Comparison of ENCODE assay signal across 19 cellular contexts in the genomic region with DNA sequence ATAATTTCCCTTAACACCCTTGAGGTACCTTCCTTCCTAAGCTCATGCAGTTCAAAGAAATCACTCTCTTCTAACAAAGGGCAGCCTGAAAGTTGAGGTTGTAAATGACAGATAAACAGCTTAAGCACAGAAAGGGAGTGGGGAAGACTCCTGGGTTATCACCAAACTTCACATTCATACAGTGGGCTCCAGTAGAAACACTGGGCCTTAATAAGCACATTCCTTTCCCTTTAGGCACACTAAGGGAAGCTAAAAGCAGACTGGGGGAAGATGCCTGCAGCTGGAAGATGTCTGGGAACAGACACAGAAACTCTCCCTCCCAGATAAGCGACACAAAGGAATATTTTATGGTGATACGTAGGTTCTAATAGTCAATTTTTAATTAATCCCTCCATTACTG.
"Had no signal": no experiment of that assay in that cellular context is flagged by ENCODE, and none has a peak within 500 bp of the region (broad histone marks: within the 10 kb centered on the region; RNA-seq: fewer than 3 reads in every experiment).

No MANE protein-coding gene starts in this region.

- H3K4me1 Mint-ChIP-seq: activated CD4-positive, alpha-beta T cell treated with anti-CD3 and anti-CD28 coated beads for 36 hours; activated naive CD4-positive, alpha-beta T cell treated with anti-CD3 and anti-CD28 coated beads, Interleukin-2, amount 50 U/mL, for 24 hours; nephron progenitor cell had no signal

- H3K27me3 Mint-ChIP-seq: activated CD4-positive, alpha-beta T cell treated with anti-CD3 and anti-CD28 coated beads for 36 hours; activated naive CD4-positive, alpha-beta T cell treated with anti-CD3 and anti-CD28 coated beads, Interleukin-2, amount 50 U/mL, for 24 hours; effector memory CD8-positive, alpha-beta T cell; progenitor cell of endocrine pancreas had no signal

- H3K4me3 Mint-ChIP-seq: activated CD4-positive, alpha-beta T cell treated with anti-CD3 and anti-CD28 coated beads for 36 hours; activated naive CD4-positive, alpha-beta T cell treated with anti-CD3 and anti-CD28 coated beads, Interleukin-2, amount 50 U/mL, for 24 hours; dendritic cell treated with granulocyte-macrophage colony-stimulating factor and Interleukin-4, amounts not matched to agents 40 ng/mL and 50 ng/mL, for 4 days; effector memory CD8-positive, alpha-beta T cell; nephron progenitor cell had no signal

- H3K4me3 ChIP-seq: ascending aorta, tibial artery had no signal

- DNase-seq: activated CD4-positive, alpha-beta T cell treated with anti-CD3 and anti-CD28 coated beads for 36 hours; activated CD4-positive, alpha-beta T cell treated with anti-CD3 and anti-CD28 coated beads, Interleukin-2, amount 50 U/mL, for 48 hours; activated gamma-delta T cell; effector memory CD8-positive, alpha-beta T cell; hypothalamus; mesenchymal stem cell; nephron progenitor cell; occipital lobe; stimulated activated CD4-positive, alpha-beta T cell treated with anti-CD3 and anti-CD28 coated beads, Interleukin-2, amount 100 ng/mL, for 24 hours; stimulated activated naive CD8-positive, alpha-beta T cell treated with anti-CD3 and anti-CD28 coated beads, Interleukin-15, Interleukin-2, amounts not matched to agents 100 U/mL and 50 U/mL, for 24 hours; substantia nigra; SW 1271; tibial artery had no signal

- H3K36me3 ChIP-seq: ascending aorta, tibial artery had no signal

- H3K27ac Mint-ChIP-seq: activated CD4-positive, alpha-beta T cell treated with anti-CD3 and anti-CD28 coated beads for 36 hours; activated naive CD4-positive, alpha-beta T cell treated with anti-CD3 and anti-CD28 coated beads, Interleukin-2, amount 50 U/mL, for 24 hours; dendritic cell treated with granulocyte-macrophage colony-stimulating factor and Interleukin-4, amounts not matched to agents 40 ng/mL and 50 ng/mL, for 4 days; effector memory CD8-positive, alpha-beta T cell; nephron progenitor cell; progenitor cell of endocrine pancreas had no signal

- H3K9me3 Mint-ChIP-seq: activated naive CD4-positive, alpha-beta T cell treated with anti-CD3 and anti-CD28 coated beads, Interleukin-2, amount 50 U/mL, for 24 hours had no signal

- ATAC-seq: activated CD4-positive, alpha-beta T cell treated with anti-CD3 and anti-CD28 coated beads for 36 hours; effector memory CD8-positive, alpha-beta T cell; stimulated activated naive CD8-positive, alpha-beta T cell treated with anti-CD3 and anti-CD28 coated beads, Interleukin-15, Interleukin-2, amounts not matched to agents 100 U/mL and 50 U/mL, for 24 hours had no signal

- H3K4me1 ChIP-seq: ascending aorta, tibial artery had no signal

- H3K27me3 ChIP-seq: ascending aorta, tibial artery had no signal

- H3K27ac ChIP-seq: ascending aorta, tibial artery had no signal

- H3K9me3 ChIP-seq: ascending aorta, tibial artery had no signal

- FAIRE-seq: bronchial epithelial cell, frontal cortex had no signal

- H3K36me3 Mint-ChIP-seq: activated naive CD4-positive, alpha-beta T cell treated with anti-CD3 and anti-CD28 coated beads, Interleukin-2, amount 50 U/mL, for 24 hours had no signal
